ENCODE assay signal across 2 cellular contexts in the genomic region with DNA sequence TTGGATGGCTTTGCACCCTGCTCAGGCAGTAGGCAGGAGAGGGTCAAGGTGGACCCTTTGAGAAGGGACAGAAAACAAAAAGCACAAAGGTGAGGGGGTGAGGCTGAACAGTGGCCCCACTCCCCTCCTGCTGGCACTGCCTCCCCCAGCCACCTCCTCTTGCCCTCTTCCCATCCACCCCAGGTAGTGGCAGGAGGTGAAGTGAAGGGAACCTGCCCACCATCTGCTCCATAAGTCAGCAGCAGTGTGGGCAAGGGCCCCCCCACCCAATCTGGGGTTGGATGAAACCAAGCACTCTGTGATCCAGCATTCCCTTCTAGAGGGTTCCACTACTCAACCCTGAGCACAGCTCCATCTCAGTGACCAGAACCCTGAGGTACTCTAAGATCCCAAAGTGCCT.
TF ChIP-seq lines count a peak whose summit lies in the region.

No MANE protein-coding gene starts in this region.

TF ChIP-seq in HEK293, 187 proteins besides CTCF, POLR2A, EP300 and RAD21:
- TF ChIP-seq, protein P1, sequence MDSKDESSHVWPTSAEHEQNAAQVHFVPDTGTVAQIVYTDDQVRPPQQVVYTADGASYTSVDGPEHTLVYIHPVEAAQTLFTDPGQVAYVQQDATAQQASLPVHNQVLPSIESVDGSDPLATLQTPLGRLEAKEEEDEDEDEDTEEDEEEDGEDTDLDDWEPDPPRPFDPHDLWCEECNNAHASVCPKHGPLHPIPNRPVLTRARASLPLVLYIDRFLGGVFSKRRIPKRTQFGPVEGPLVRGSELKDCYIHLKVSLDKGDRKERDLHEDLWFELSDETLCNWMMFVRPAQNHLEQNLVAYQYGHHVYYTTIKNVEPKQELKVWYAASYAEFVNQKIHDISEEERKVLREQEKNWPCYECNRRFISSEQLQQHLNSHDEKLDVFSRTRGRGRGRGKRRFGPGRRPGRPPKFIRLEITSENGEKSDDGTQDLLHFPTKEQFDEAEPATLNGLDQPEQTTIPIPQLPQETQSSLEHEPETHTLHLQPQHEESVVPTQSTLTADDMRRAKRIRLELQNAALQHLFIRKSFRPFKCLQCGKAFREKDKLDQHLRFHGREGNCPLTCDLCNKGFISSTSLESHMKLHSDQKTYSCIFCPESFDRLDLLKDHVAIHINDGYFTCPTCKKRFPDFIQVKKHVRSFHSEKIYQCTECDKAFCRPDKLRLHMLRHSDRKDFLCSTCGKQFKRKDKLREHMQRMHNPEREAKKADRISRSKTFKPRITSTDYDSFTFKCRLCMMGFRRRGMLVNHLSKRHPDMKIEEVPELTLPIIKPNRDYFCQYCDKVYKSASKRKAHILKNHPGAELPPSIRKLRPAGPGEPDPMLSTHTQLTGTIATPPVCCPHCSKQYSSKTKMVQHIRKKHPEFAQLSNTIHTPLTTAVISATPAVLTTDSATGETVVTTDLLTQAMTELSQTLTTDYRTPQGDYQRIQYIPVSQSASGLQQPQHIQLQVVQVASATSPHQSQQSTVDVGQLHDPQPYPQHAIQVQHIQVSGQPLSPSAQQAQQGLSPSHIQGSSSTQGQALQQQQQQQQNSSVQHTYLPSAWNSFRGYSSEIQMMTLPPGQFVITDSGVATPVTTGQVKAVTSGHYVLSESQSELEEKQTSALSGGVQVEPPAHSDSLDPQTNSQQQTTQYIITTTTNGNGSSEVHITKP (tag by site-specific recombination; IDR thresholded peaks at IDR 0.05) = peak; percentile 64
- TF ChIP-seq ZNF302 (tag by site-specific recombination; IDR thresholded peaks at IDR 0.05; ENCODE audit: low read depth) = no peak

TF ChIP-seq in H1, 55 proteins besides CTCF, POLR2A, EP300 and RAD21:
- TF ChIP-seq SP4 (IDR thresholded peaks at IDR 0.05; ENCODE audit: low read length) = no peak
- no peak for TF ChIP-seq CBX5 (IDR thresholded peaks at IDR 0.05; ENCODE audit: low read depth, low read length)
- TF ChIP-seq, protein P2, sequence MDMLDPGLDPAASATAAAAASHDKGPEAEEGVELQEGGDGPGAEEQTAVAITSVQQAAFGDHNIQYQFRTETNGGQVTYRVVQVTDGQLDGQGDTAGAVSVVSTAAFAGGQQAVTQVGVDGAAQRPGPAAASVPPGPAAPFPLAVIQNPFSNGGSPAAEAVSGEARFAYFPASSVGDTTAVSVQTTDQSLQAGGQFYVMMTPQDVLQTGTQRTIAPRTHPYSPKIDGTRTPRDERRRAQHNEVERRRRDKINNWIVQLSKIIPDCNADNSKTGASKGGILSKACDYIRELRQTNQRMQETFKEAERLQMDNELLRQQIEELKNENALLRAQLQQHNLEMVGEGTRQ (IDR thresholded peaks at IDR 0.05; ENCODE audit: low read length) = no peak
- TF ChIP-seq ZNF274 (IDR thresholded peaks at IDR 0.05; ENCODE audit: borderline replicate concordance, extremely low read depth, low read length) = no peak
- no peak for TF ChIP-seq PHF8 (conservative IDR thresholded peaks at IDR 0.05; ENCODE audit: low read depth, low read length)
- TF ChIP-seq, protein P3, sequence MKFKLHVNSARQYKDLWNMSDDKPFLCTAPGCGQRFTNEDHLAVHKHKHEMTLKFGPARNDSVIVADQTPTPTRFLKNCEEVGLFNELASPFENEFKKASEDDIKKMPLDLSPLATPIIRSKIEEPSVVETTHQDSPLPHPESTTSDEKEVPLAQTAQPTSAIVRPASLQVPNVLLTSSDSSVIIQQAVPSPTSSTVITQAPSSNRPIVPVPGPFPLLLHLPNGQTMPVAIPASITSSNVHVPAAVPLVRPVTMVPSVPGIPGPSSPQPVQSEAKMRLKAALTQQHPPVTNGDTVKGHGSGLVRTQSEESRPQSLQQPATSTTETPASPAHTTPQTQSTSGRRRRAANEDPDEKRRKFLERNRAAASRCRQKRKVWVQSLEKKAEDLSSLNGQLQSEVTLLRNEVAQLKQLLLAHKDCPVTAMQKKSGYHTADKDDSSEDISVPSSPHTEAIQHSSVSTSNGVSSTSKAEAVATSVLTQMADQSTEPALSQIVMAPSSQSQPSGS (IDR thresholded peaks at IDR 0.05; ENCODE audit: low read length) = no peak
- TF ChIP-seq CTBP2 (IDR thresholded peaks at IDR 0.05; ENCODE audit: borderline replicate concordance, insufficient read depth, insufficient read length, low read length) = no peak
- no peak for TF ChIP-seq CEBPB (IDR thresholded peaks at IDR 0.05; ENCODE audit: low read depth, low read length)
TF ChIP-seq in H1: peak in this region for 0.
